37 cellular contexts compared by ENCODE assay signal in the genomic region with DNA sequence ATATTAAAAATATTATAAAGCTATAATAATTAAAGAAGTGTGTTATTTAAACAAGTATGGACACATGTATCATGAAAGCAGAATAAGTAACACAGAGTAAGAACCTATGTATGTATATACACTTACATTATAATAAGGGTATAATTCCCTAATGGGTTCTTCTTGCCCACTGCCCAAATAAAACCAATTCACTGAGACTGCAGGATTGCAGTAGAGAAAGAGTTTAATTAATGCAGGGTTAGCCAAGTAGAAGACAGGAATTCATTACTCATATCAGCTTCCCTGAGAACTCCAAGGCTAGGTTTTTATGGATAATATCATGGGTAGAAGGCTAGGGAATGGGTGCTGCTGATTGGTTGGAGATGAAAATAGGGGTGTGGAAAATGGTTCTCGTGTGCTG. TPM values are rescaled to one million over a fixed set of nuclear protein-coding genes. Genes with fewer than 3 reads are reported as not detected.
"Had no signal": no experiment of that assay in that cellular context is flagged by ENCODE, and none has a peak within 500 bp of the region (broad histone marks: within the 10 kb centered on the region; RNA-seq: fewer than 3 reads in every experiment).

No MANE protein-coding gene starts in this region.

- H3K27ac ChIP-seq: adrenal gland, ascending aorta, body of pancreas, brain microvascular endothelial cell, breast epithelium, cardiac muscle cell had no signal

- H3K27me3 Mint-ChIP-seq: activated naive CD4-positive, alpha-beta T cell treated with anti-CD3 and anti-CD28 coated beads, Interleukin-2, amount 10 ng/mL, durations not matched to agents 7 days and 5 days; activated naive CD4-positive, alpha-beta T cell treated with anti-CD3 and anti-CD28 coated beads, Interleukin-2, amount 50 U/mL, for 24 hours; activated naive CD8-positive, alpha-beta T cell; activated naive CD8-positive, alpha-beta T cell treated with anti-CD3 and anti-CD28 coated beads for 36 hours; activated naive CD8-positive, alpha-beta T cell treated with anti-CD3 and anti-CD28 coated beads, Interleukin-2, amount 10 ng/mL, durations not matched to agents 7 days and 5 days; activated naive CD8-positive, alpha-beta T cell treated with anti-CD3 and anti-CD28 coated beads, Interleukin-2, amount 50 U/mL, for 24 hours; activated T-helper 17 cell treated with anti-CD3 and anti-CD28 coated beads, Interleukin-2, amount 50 U/mL, for 72 hours; central memory CD8-positive, alpha-beta T cell had no signal

- ATAC-seq: activated naive CD4-positive, alpha-beta T cell treated with anti-CD3 and anti-CD28 coated beads, Interleukin-2, amount 50 U/mL, for 72 hours; activated naive CD8-positive, alpha-beta T cell treated with anti-CD3 and anti-CD28 coated beads, Interleukin-2, amount 50 U/mL, for 24 hours; activated T-cell treated with anti-CD3 and anti-CD28 coated beads, Interleukin-2, amount 50 U/mL, for 4 hours; activated T-cell treated with anti-CD3 and anti-CD28 coated beads, Interleukin-2, amount 50 U/mL, for 72 hours; activated T-helper 17 cell treated with anti-CD3 and anti-CD28 coated beads, Interleukin-2, amount 50 U/mL, for 72 hours; body of pancreas had no signal

- H3K36me3 Mint-ChIP-seq: brain had no signal

- H3K4me1 Mint-ChIP-seq: activated naive CD8-positive, alpha-beta T cell treated with anti-CD3 and anti-CD28 coated beads for 36 hours; activated naive CD8-positive, alpha-beta T cell treated with anti-CD3 and anti-CD28 coated beads, Interleukin-2, amount 10 ng/mL, durations not matched to agents 7 days and 5 days; activated naive CD8-positive, alpha-beta T cell treated with anti-CD3 and anti-CD28 coated beads, Interleukin-2, amount 50 U/mL, for 24 hours; activated T-helper 17 cell treated with anti-CD3 and anti-CD28 coated beads, Interleukin-2, amount 50 U/mL, for 72 hours; brain; central memory CD8-positive, alpha-beta T cell had no signal

- H3K27me3 ChIP-seq: adrenal gland, ascending aorta, body of pancreas, brain microvascular endothelial cell, breast epithelium, cardiac muscle cell had no signal

- H3K36me3 ChIP-seq: adrenal gland, ascending aorta, brain microvascular endothelial cell, breast epithelium, cardiac muscle cell had no signal

- H3K4me3 ChIP-seq: adrenal gland, ascending aorta, body of pancreas, breast epithelium, cardiac muscle cell had no signal

- H3K27ac Mint-ChIP-seq: activated naive CD4-positive, alpha-beta T cell treated with anti-CD3 and anti-CD28 coated beads for 36 hours; activated naive CD4-positive, alpha-beta T cell treated with anti-CD3 and anti-CD28 coated beads, Interleukin-2, amount 50 U/mL, for 24 hours; activated naive CD4-positive, alpha-beta T cell treated with anti-CD3 and anti-CD28 coated beads, Interleukin-2, amount 50 U/mL, for 72 hours; activated naive CD8-positive, alpha-beta T cell; activated naive CD8-positive, alpha-beta T cell treated with anti-CD3 and anti-CD28 coated beads for 36 hours; activated naive CD8-positive, alpha-beta T cell treated with anti-CD3 and anti-CD28 coated beads, Interleukin-2, amount 10 ng/mL, durations not matched to agents 7 days and 5 days; activated naive CD8-positive, alpha-beta T cell treated with anti-CD3 and anti-CD28 coated beads, Interleukin-2, amount 50 U/mL, for 24 hours; activated T-cell treated with anti-CD3 and anti-CD28 coated beads, Interleukin-2, amount 50 U/mL, for 72 hours; activated T-helper 1 cell treated with anti-CD3 and anti-CD28 coated beads, Interleukin-12 subunit alpha, Interleukin-12 subunit beta, Interleukin-2, Interleukin-4 antibody, amounts not matched to agents 30 ng/mL and 10 ng/mL and 1 ng/mL, durations not matched to agents 14 hours and 24 hours and 36 hours; activated T-helper 17 cell treated with anti-CD3 and anti-CD28 coated beads, Interleukin-2, amount 50 U/mL, for 72 hours; activated T-helper 2 cell treated with anti-CD3 and anti-CD28 coated beads, Interferon-gamma antibody, Interleukin-2, Interleukin-4, amounts not matched to agents 10 μg/mL and 5 μg/mL and 100 μg/mL, durations not matched to agents 14 hours and 24 hours and 36 hours; brain had no signal

- DNase-seq: activated effector memory CD4-positive, alpha-beta T cell treated with anti-CD3 and anti-CD28 coated beads, Interleukin-2, amount 50 U/mL, for 16 hours; activated effector memory CD4-positive, alpha-beta T cell treated with Interleukin-2 at 50 U/mL for 16 hours; activated gamma-delta T cell; activated gamma-delta T cell treated with Interleukin-2 at 50 U/mL for 16 hours; activated naive CD4-positive, alpha-beta T cell; activated naive CD4-positive, alpha-beta T cell treated with anti-CD3 and anti-CD28 coated beads for 36 hours; activated naive CD4-positive, alpha-beta T cell treated with anti-CD3 and anti-CD28 coated beads, Interleukin-2, amount 10 ng/mL, durations not matched to agents 7 days and 5 days; activated naive CD4-positive, alpha-beta T cell treated with anti-CD3 and anti-CD28 coated beads, Interleukin-2, amount 50 U/mL, for 16 hours; activated naive CD4-positive, alpha-beta T cell treated with Interleukin-2 at 50 U/mL for 16 hours; activated naive CD8-positive, alpha-beta T cell treated with anti-CD3 and anti-CD28 coated beads for 36 hours; activated naive CD8-positive, alpha-beta T cell treated with anti-CD3 and anti-CD28 coated beads, Interleukin-2, amount 10 ng/mL, durations not matched to agents 7 days and 5 days; activated naive CD8-positive, alpha-beta T cell treated with anti-CD3 and anti-CD28 coated beads, Interleukin-2, amount 50 U/mL, for 24 hours; activated T-cell treated with anti-CD3 and anti-CD28 coated beads, Interleukin-2, amount 50 U/mL, for 4 hours; activated T-cell treated with anti-CD3 and anti-CD28 coated beads, Interleukin-2, amount 50 U/mL, for 48 hours; activated T-cell treated with anti-CD3 and anti-CD28 coated beads, Interleukin-2, amount 50 U/mL, for 72 hours; adrenal gland; amniotic stem cell; amygdala; anterior cingulate cortex; aorta; body of pancreas; brain microvascular endothelial cell; caudate nucleus; central memory CD4-positive, alpha-beta T cell; cerebellar nuclear complex had no signal

- H3K4me3 Mint-ChIP-seq: activated naive CD4-positive, alpha-beta T cell treated with anti-CD3 and anti-CD28 coated beads for 36 hours; activated naive CD4-positive, alpha-beta T cell treated with anti-CD3 and anti-CD28 coated beads, Interleukin-2, amount 10 ng/mL, durations not matched to agents 7 days and 5 days; activated naive CD4-positive, alpha-beta T cell treated with anti-CD3 and anti-CD28 coated beads, Interleukin-2, amount 50 U/mL, for 24 hours; activated naive CD8-positive, alpha-beta T cell; activated naive CD8-positive, alpha-beta T cell treated with anti-CD3 and anti-CD28 coated beads for 36 hours; activated naive CD8-positive, alpha-beta T cell treated with anti-CD3 and anti-CD28 coated beads, Interleukin-2, amount 10 ng/mL, durations not matched to agents 7 days and 5 days; activated naive CD8-positive, alpha-beta T cell treated with anti-CD3 and anti-CD28 coated beads, Interleukin-2, amount 50 U/mL, for 24 hours; activated T-cell treated with anti-CD3 and anti-CD28 coated beads, Interleukin-2, amount 50 U/mL, for 4 hours; activated T-cell treated with anti-CD3 and anti-CD28 coated beads, Interleukin-2, amount 50 U/mL, for 72 hours; activated T-helper 1 cell treated with anti-CD3 and anti-CD28 coated beads, Interleukin-12 subunit alpha, Interleukin-12 subunit beta, Interleukin-2, Interleukin-4 antibody, amounts not matched to agents 30 ng/mL and 10 ng/mL and 1 ng/mL, durations not matched to agents 14 hours and 24 hours and 36 hours; activated T-helper 17 cell treated with anti-CD3 and anti-CD28 coated beads, Interleukin-2, amount 50 U/mL, for 72 hours; brain; central memory CD8-positive, alpha-beta T cell had no signal

- H3K4me1 ChIP-seq: adrenal gland, ascending aorta, body of pancreas, breast epithelium had no signal

RNA-seq across cellular contexts. Expression of gene SAMD3, which starts 53.8 kb away (rescaled TPM):
- total RNA-seq: ascending aorta, bronchial epithelial cell, cardiac muscle cell had no signal
- polyA plus RNA-seq: aorta, cardiac muscle cell had no signal
